In genomic region chr10:35388197-35388596, GRCh38 we compare ENCODE assay signal across 9 cellular contexts. TPM values are rescaled to one million over a fixed set of nuclear protein-coding genes. Genes with fewer than 3 reads are reported as not detected.
DNase-seq lines count a peak whose midpoint lies in the region; ATAC-seq and TF ChIP-seq lines count a peak whose summit lies in the region.
"Had no signal": no experiment of that assay in that cellular context is flagged by ENCODE, and none has a peak within 500 bp of the region (broad histone marks: within the 10 kb centered on the region; RNA-seq: fewer than 3 reads in every experiment).

No MANE protein-coding gene starts in this region.

- H3K27me3 ChIP-seq in mammary epithelial cell (ENCODE audit: insufficient read depth, low read length) (no peaks in the 10 kb centered on the region), esophagus muscularis mucosa (no peaks in the 10 kb centered on the region)

- H3K4me3 Mint-ChIP-seq in MCF 10A (ENCODE audit: unreplicated experiment): no peak overlapping the region
- H3K4me3 Mint-ChIP-seq: memory B cell had no signal

- peak overlapping the region; percentile 62 for H3K27ac Mint-ChIP-seq in MCF 10A (ENCODE audit: low read depth, unreplicated experiment)
- H3K27ac Mint-ChIP-seq: memory B cell had no signal

- POLR2A ChIA-PET in MCF 10A (lab: Yijun Ruan, JAX): interaction anchor here (1.3 kb wide), 1 partner anchor 33 kb away, joined by 3 read pairs; no protein-coding TSS in a partner anchor

- H2AFZ ChIP-seq in mammary epithelial cell (ENCODE audit: low read depth, low read length): no peak overlapping the region

- H3K79me2 ChIP-seq in mammary epithelial cell (ENCODE audit: insufficient read depth, low read length): peaks cover 97% of the 10 kb centered on the region

- no peak for TF ChIP-seq POLR2A in esophagus muscularis mucosa (IDR thresholded peaks at IDR 0.05; ENCODE audit: low read depth)

- H3K27ac ChIP-seq in mammary epithelial cell (ENCODE audit: insufficient read depth, low read depth, low read length): no peak overlapping the region
- H3K27ac ChIP-seq in esophagus muscularis mucosa (replicated peaks in 1 of 4): no peak overlapping the region

- no peak overlapping the region for H3K4me2 ChIP-seq in mammary epithelial cell (ENCODE audit: insufficient read depth, low read depth, low read length)

- TF ChIP-seq CTCF in MCF 10A (IDR thresholded peaks at IDR 0.05; ENCODE audit: unreplicated experiment) (no peak), mammary epithelial cell (conservative IDR thresholded peaks at IDR 0.05 in 1 of 2, IDR thresholded peaks at IDR 0.05 in 1 of 2; ENCODE audit: extremely low read depth in 1 of 2, insufficient read depth in 1 of 2, low read depth in 1 of 2, low read length in 2 of 2) (no peak), esophagus muscularis mucosa (IDR thresholded peaks at IDR 0.05) (no peak)

- TF ChIP-seq EP300 in esophagus muscularis mucosa (IDR thresholded peaks at IDR 0.05): no peak

- no peaks in the 10 kb centered on the region for H4K20me1 ChIP-seq in mammary epithelial cell (ENCODE audit: insufficient read depth, low read length)

- ATAC-seq in HG02678 (IDR thresholded peaks at IDR 0.05; ENCODE audit: unreplicated experiment): peak; percentile 40
- ATAC-seq in stimulated activated naive CD8-positive, alpha-beta T cell treated with anti-CD3 and anti-CD28 coated beads, Interleukin-15, Interleukin-2, amounts not matched to agents 100 U/mL and 50 U/mL, for 24 hours: peak; percentile 57
- ATAC-seq in activated CD4-positive, CD25-positive, alpha-beta regulatory T cell treated with anti-CD3 and anti-CD28 coated beads, Interleukin-2, amount 50 U/mL, for 24 hours: no peak

- H3K9ac ChIP-seq in mammary epithelial cell (ENCODE audit: insufficient read depth, low read length): no peak overlapping the region

- H3K4me1 Mint-ChIP-seq in MCF 10A (ENCODE audit: insufficient read depth, unreplicated experiment): peaks cover 43% of the 10 kb centered on the region

- intact Hi-C loops in MCF 10A (cut with micrococcal nuclease) (loop anchor here (5.0 kb wide), 1 partner anchor 51 kb away; the partner anchor contains the start of gene CCNY), mammary epithelial cell (cut with micrococcal nuclease) (no loop called here), esophagus muscularis mucosa (cut with DNase I) (no loop called here)

- DNase-seq in MCF 10A (ENCODE audit: unreplicated experiment) (no peak), mammary epithelial cell (no peak), NCI-H187 (lab: John Stamatoyannopoulos, UW) (peak; percentile 29 to 38), AG20443 (ENCODE audit: low spot score) (no peak), esophagus muscularis mucosa (ENCODE audit: extremely low spot score) (no peak)
- DNase-seq in stimulated activated naive CD8-positive, alpha-beta T cell treated with anti-CD3 and anti-CD28 coated beads, Interleukin-15, Interleukin-2, amounts not matched to agents 100 U/mL and 50 U/mL, for 24 hours: no peak

- H3K36me3 ChIP-seq in mammary epithelial cell (ENCODE audit: insufficient read depth, low read length) (no peaks in the 10 kb centered on the region), esophagus muscularis mucosa (no peaks in the 10 kb centered on the region)

- in situ Hi-C loops in mammary epithelial cell (cut with MboI; ENCODE audit: low sequenced_read_pairs in 2 of 2): no loop called here

- peaks cover 31% of the 10 kb centered on the region for H3K4me1 ChIP-seq in mammary epithelial cell (ENCODE audit: insufficient read depth, low read length)
- H3K4me1 ChIP-seq in esophagus muscularis mucosa: peaks cover 33 to 64% (median 43%) of the 10 kb centered on the region in 4 donors

- CTCF ChIA-PET in MCF 10A (lab: Yijun Ruan, JAX): interaction anchor here (0.6 kb wide), 1 partner anchor 34 kb away, joined by 6 read pairs; no protein-coding TSS in a partner anchor
- CTCF ChIA-PET in mammary epithelial cell (lab: Charles Lee; ENCODE audit: low non-redundant PET): no interaction called here

- no peaks in the 10 kb centered on the region for H3K27me3 Mint-ChIP-seq in MCF 10A (ENCODE audit: insufficient read depth, unreplicated experiment)
- H3K27me3 Mint-ChIP-seq: memory B cell had no signal

- dilution Hi-C loops in mammary epithelial cell (cut with HindIII; ENCODE audit: low sequenced_read_pairs): no loop called here

- peaks cover 8% of the 10 kb centered on the region for H3K9me3 Mint-ChIP-seq in MCF 10A (ENCODE audit: unreplicated experiment)

- H3K9me3 ChIP-seq in mammary epithelial cell (replicated peaks; ENCODE audit: insufficient read depth, low read length) (peaks cover 10% of the 10 kb centered on the region), esophagus muscularis mucosa (peaks cover 0 to 11% (median 6%) of the 10 kb centered on the region in 4 donors)

- peaks cover 7% of the 10 kb centered on the region for H3K36me3 Mint-ChIP-seq in MCF 10A (ENCODE audit: insufficient read depth, unreplicated experiment)

- BruUV-seq in MCF 10A (replicated peaks; lab: Mats Ljungman, UMichigan) (no TSS peak), mammary epithelial cell (replicated peaks; lab: Mats Ljungman, UMichigan) (no TSS peak)

- no peak overlapping the region for H3K4me3 ChIP-seq in mammary epithelial cell (replicated peaks in 1 of 3; ENCODE audit: insufficient read depth in 1 of 3, low read depth in 2 of 3, low read length in 3 of 3)
- no peak overlapping the region for H3K4me3 ChIP-seq in esophagus muscularis mucosa

RNA-seq across cellular contexts. Expression of gene CCNY, which starts 51.9 kb away (rescaled TPM):
- total RNA-seq in MCF 10A (2022): 68.9 and 79.7 TPM in 2 replicates
- 10 to 100 TPM; 32.0 to 62.3 TPM for total RNA-seq in mammary epithelial cell
- 55.5 TPM for polyA plus RNA-seq in mammary epithelial cell
- 68.1 TPM for polyA minus RNA-seq in mammary epithelial cell
- 10 to 100 TPM; 36.6 to 53.5 (median 47.0) TPM for total RNA-seq in esophagus muscularis mucosa

Comparison
In these comparisons a context has a peak if more than half of its experiments do, and no peak if none do; other contexts are left out.
1. DNase-seq: peak in NCI-H187 (2 of 2); none in MCF 10A (single experiment), mammary epithelial cell (single experiment), stimulated activated naive CD8-positive, alpha-beta T cell treated with anti-CD3 and anti-CD28 coated beads, Interleukin-15, Interleukin-2, amounts not matched to agents 100 U/mL and 50 U/mL, for 24 hours (single experiment), AG20443 (single experiment) and esophagus muscularis mucosa (single experiment).
2. ATAC-seq: peak in HG02678 (single experiment) and stimulated activated naive CD8-positive, alpha-beta T cell treated with anti-CD3 and anti-CD28 coated beads, Interleukin-15, Interleukin-2, amounts not matched to agents 100 U/mL and 50 U/mL, for 24 hours (single experiment); none in activated CD4-positive, CD25-positive, alpha-beta regulatory T cell treated with anti-CD3 and anti-CD28 coated beads, Interleukin-2, amount 50 U/mL, for 24 hours (0 of 2).